Comparison of ENCODE assay signal across 25 cellular contexts in the genomic region with DNA sequence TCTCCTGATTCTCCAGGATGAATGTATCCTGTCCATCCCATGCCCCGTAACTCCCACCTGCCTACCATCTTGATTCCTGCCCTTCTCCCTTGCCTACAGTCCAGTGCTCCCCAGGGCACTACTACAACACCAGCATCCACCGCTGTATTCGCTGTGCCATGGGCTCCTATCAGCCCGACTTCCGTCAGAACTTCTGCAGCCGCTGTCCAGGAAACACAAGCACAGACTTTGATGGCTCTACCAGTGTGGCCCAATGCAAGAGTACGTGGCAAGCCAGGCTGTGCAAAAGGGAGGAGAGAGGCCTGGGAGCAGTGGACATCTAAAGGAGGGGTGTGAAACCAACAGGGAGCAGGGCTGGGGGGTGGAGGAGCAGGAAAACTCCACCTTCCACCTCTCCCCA. TPM values are rescaled to one million over a fixed set of nuclear protein-coding genes. Genes with fewer than 3 reads are reported as not detected.
DNase-seq lines count a peak whose midpoint lies in the region; ATAC-seq, FAIRE-seq and TF ChIP-seq lines count a peak whose summit lies in the region.
"Had no signal": no experiment of that assay in that cellular context is flagged by ENCODE, and none has a peak within 500 bp of the region (broad histone marks: within the 10 kb centered on the region; RNA-seq: fewer than 3 reads in every experiment).

No MANE protein-coding gene starts in this region.

- H3K36me3 Mint-ChIP-seq in neural crest cell (ENCODE audit: low read depth) = peaks cover 18% of the 10 kb centered on the region
- peaks cover 19% of the 10 kb centered on the region for H3K36me3 Mint-ChIP-seq in progenitor cell of endocrine pancreas (ENCODE audit: insufficient read depth)
- no peaks in the 10 kb centered on the region for H3K36me3 Mint-ChIP-seq in stimulated activated effector memory CD8-positive, alpha-beta T cell treated with anti-CD3 and anti-CD28 coated beads, Interleukin-12 subunit alpha, Interleukin-12 subunit beta, amount 100 ng/mL, for 72 hours
- peaks cover 13% of the 10 kb centered on the region for H3K36me3 Mint-ChIP-seq in endothelial cell (ENCODE audit: low read depth, unreplicated experiment)

- ATAC-seq in stimulated activated effector memory CD8-positive, alpha-beta T cell treated with anti-CD3 and anti-CD28 coated beads, Interleukin-12 subunit alpha, Interleukin-12 subunit beta, amount 100 ng/mL, for 72 hours = no peak
- ATAC-seq: A549 had no signal

- H3K4me1 ChIP-seq in ascending aorta = peaks cover 6 to 18% of the 10 kb centered on the region in 2 donors

- H3K27me3 Mint-ChIP-seq in neural crest cell (ENCODE audit: low read depth) = no peaks in the 10 kb centered on the region
- H3K27me3 Mint-ChIP-seq in progenitor cell of endocrine pancreas = no peaks in the 10 kb centered on the region
- peaks cover 3% of the 10 kb centered on the region for H3K27me3 Mint-ChIP-seq in endothelial cell (ENCODE audit: unreplicated experiment)
- H3K27me3 Mint-ChIP-seq: CD4-positive, alpha-beta T cell had no signal

- H3K4me1 Mint-ChIP-seq in neural crest cell (peaks cover 12% of the 10 kb centered on the region), progenitor cell of endocrine pancreas (ENCODE audit: low read depth) (no peaks in the 10 kb centered on the region), endothelial cell (ENCODE audit: unreplicated experiment) (peaks cover 15% of the 10 kb centered on the region)
- H3K4me1 Mint-ChIP-seq in stimulated activated effector memory CD8-positive, alpha-beta T cell treated with anti-CD3 and anti-CD28 coated beads, Interleukin-12 subunit alpha, Interleukin-12 subunit beta, amount 100 ng/mL, for 72 hours = peaks cover 30% of the 10 kb centered on the region

- intact Hi-C loops in ascending aorta (cut with DNase I) = no loop called here

- peak overlapping the region; percentile 24 for H3K27ac Mint-ChIP-seq in neural crest cell (ENCODE audit: unreplicated experiment)
- peak overlapping the region; percentile 82 for H3K27ac Mint-ChIP-seq in progenitor cell of endocrine pancreas
- H3K27ac Mint-ChIP-seq in stimulated activated effector memory CD8-positive, alpha-beta T cell treated with anti-CD3 and anti-CD28 coated beads, Interleukin-12 subunit alpha, Interleukin-12 subunit beta, amount 100 ng/mL, for 72 hours = peak overlapping the region; percentile 63
- no peak overlapping the region for H3K27ac Mint-ChIP-seq in endothelial cell (ENCODE audit: unreplicated experiment)
- H3K27ac Mint-ChIP-seq: CD4-positive, alpha-beta T cell had no signal

- H3K27ac ChIP-seq in ascending aorta = peak overlapping the region; percentile 23 to 53
- H3K27ac ChIP-seq: A549; BLaER1 treated with 17β-estradiol and CSF1 and Interleukin-3, amounts not matched to agents 10 nM and 100 nM; GM23248 had no signal

- no peaks in the 10 kb centered on the region for H3K9me3 ChIP-seq in ascending aorta
- H3K9me3 ChIP-seq: A549; BE2C; BLaER1 treated with 17β-estradiol and CSF1 and Interleukin-3, amounts not matched to agents 10 nM and 100 nM had no signal

- no peak for DNase-seq in ascending aorta (ENCODE audit: low spot score in 2 of 2)
- DNase-seq in neural crest cell (ENCODE audit: low read depth, low spot score) = no peak
- DNase-seq in progenitor cell of endocrine pancreas (ENCODE audit: low spot score, unreplicated experiment) = no peak
- no peak for DNase-seq in stimulated activated effector memory CD8-positive, alpha-beta T cell treated with anti-CD3 and anti-CD28 coated beads, Interleukin-12 subunit alpha, Interleukin-12 subunit beta, amount 100 ng/mL, for 72 hours (ENCODE audit: low spot score in 2 of 2)
- DNase-seq in urothelium cell line (ENCODE audit: low spot score) = no peak
- no peak for DNase-seq in NCI-H82 treated with DMSO at 0.1 percent for 48 hours (lab: John Stamatoyannopoulos, UW; ENCODE audit: unreplicated experiment)
- DNase-seq in endothelial cell (ENCODE audit: low spot score) = no peak
- DNase-seq: 8988T; ACHN; AML-193; BE2C; CD4-positive, alpha-beta T cell; CD8-positive, alpha-beta memory T cell; DMS53; DMS79 treated with DMSO at 0.1 percent for 48 hours; GF-D8; GM23248; H7; HCEC 1CT had no signal

- H3K36me3 ChIP-seq in ascending aorta = peaks cover 54 to 58% of the 10 kb centered on the region in 2 donors

- TF ChIP-seq CTCF in ascending aorta (IDR thresholded peaks at IDR 0.05) = no peak
- no peak for TF ChIP-seq CTCF in neural crest cell (conservative IDR thresholded peaks at IDR 0.05)
- no peak for TF ChIP-seq CTCF in progenitor cell of endocrine pancreas (IDR thresholded peaks at IDR 0.05; ENCODE audit: unreplicated experiment)
- TF ChIP-seq CTCF in endothelial cell (IDR thresholded peaks at IDR 0.05; ENCODE audit: unreplicated experiment) = no peak

- H3K9me3 Mint-ChIP-seq in neural crest cell (no peaks in the 10 kb centered on the region), progenitor cell of endocrine pancreas (ENCODE audit: low read depth) (no peaks in the 10 kb centered on the region), endothelial cell (ENCODE audit: unreplicated experiment) (no peaks in the 10 kb centered on the region)
- no peaks in the 10 kb centered on the region for H3K9me3 Mint-ChIP-seq in stimulated activated effector memory CD8-positive, alpha-beta T cell treated with anti-CD3 and anti-CD28 coated beads, Interleukin-12 subunit alpha, Interleukin-12 subunit beta, amount 100 ng/mL, for 72 hours
- H3K9me3 Mint-ChIP-seq: CD14-positive monocyte; CD4-positive, alpha-beta T cell; CD8-positive, alpha-beta memory T cell had no signal

- no peak for FAIRE-seq in urothelium cell line (lab: Jason Lieb, UNC)
- FAIRE-seq: A549, GM12891, GM18507, H1 had no signal

- no peak overlapping the region for H3K4me3 ChIP-seq in ascending aorta
- H3K4me3 ChIP-seq: A549; BLaER1 treated with 17β-estradiol and CSF1 and Interleukin-3, amounts not matched to agents 10 nM and 100 nM; GM23248 had no signal

- no peaks in the 10 kb centered on the region for H3K27me3 ChIP-seq in ascending aorta
- H3K27me3 ChIP-seq: BE2C; BLaER1 treated with 17β-estradiol and CSF1 and Interleukin-3, amounts not matched to agents 10 nM and 100 nM had no signal

- H3K4me3 Mint-ChIP-seq in neural crest cell (no peak overlapping the region), progenitor cell of endocrine pancreas (ENCODE audit: low read depth) (no peak overlapping the region), endothelial cell (ENCODE audit: unreplicated experiment) (no peak overlapping the region)
- no peak overlapping the region for H3K4me3 Mint-ChIP-seq in stimulated activated effector memory CD8-positive, alpha-beta T cell treated with anti-CD3 and anti-CD28 coated beads, Interleukin-12 subunit alpha, Interleukin-12 subunit beta, amount 100 ng/mL, for 72 hours
- H3K4me3 Mint-ChIP-seq: CD14-positive monocyte; CD4-positive, alpha-beta T cell had no signal

RNA-seq across cellular contexts. Expression of a gene that starts 15.0 kb away (rescaled TPM):
- total RNA-seq in ascending aorta (55.7 TPM), neural crest cell (45.0 and 47.6 TPM in 2 replicates), progenitor cell of endocrine pancreas (61.2 and 61.7 TPM in 2 replicates), endothelial cell (ENCODE audit: unreplicated experiment) (26.4 TPM)

RNA-seq across cellular contexts. Expression of a gene that starts 30.8 kb away (rescaled TPM):
- total RNA-seq in ascending aorta (29.5 TPM), neural crest cell (22.2 and 22.5 TPM in 2 replicates), progenitor cell of endocrine pancreas (31.1 and 35.3 TPM in 2 replicates), endothelial cell (ENCODE audit: unreplicated experiment) (1.2 TPM)
- total RNA-seq: CD4-positive, alpha-beta T cell had no signal

RNA-seq across cellular contexts. Expression of a gene that starts 53.1 kb away (rescaled TPM):
- 20.1 TPM for total RNA-seq in ascending aorta
- 1.8 and 1.9 TPM in 2 replicates for total RNA-seq in neural crest cell
- total RNA-seq in progenitor cell of endocrine pancreas = 5.7 and 5.9 TPM in 2 replicates
- total RNA-seq in endothelial cell (ENCODE audit: unreplicated experiment) = 24.0 TPM

Comparison
In these comparisons a context has a peak if more than half of its experiments do, and no peak if none do; other contexts are left out.
1. RNA of a gene that starts 30.8 kb away (total RNA-seq): 31.1 to 35.3 TPM in progenitor cell of endocrine pancreas, 29.5 TPM in ascending aorta (single experiment) and 22.2 to 22.5 TPM in neural crest cell; 1.2 TPM in endothelial cell (single experiment); every median in the first group is over 10 times any median in the second.